11 cellular contexts compared by ENCODE assay signal in the genomic region with DNA sequence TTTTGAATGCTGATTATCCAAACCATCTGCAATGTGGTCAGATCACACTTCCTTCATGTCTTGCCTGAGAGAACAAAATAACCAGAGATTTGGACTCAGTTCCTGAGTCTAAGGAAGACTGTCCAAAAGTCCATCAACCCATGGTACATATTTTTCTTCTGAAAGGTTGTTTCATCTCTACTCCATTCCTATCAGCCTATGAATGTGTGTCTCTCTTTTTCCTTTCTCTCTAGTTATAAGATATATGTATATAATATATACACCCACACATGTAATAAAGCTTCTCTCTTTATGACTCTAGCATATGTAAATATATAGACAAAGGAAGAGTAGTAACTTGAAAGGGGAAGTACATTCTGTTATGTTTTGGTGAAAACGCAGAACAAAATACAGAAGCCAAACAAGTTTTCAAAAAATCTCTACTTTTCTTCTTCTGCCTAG.
DNase-seq lines count a peak whose midpoint lies in the region; ATAC-seq lines count a peak whose summit lies in the region.
"Had no signal": no experiment of that assay in that cellular context is flagged by ENCODE, and none has a peak within 500 bp of the region (broad histone marks: within the 10 kb centered on the region; RNA-seq: fewer than 3 reads in every experiment).

No MANE protein-coding gene starts in this region.

- POLR2A ChIA-PET in CD4-positive, alpha-beta memory T cell (lab: Charles Lee; ENCODE audit: partially characterized antibody): no interaction called here

- H3K4me3 ChIP-seq in CD4-positive, alpha-beta memory T cell (ENCODE audit: low read length in 2 of 2): no peak overlapping the region
- H3K4me3 ChIP-seq: cardiac muscle cell had no signal

- H3K36me3 Mint-ChIP-seq in IgD-negative memory B cell: peaks cover 6% of the 10 kb centered on the region
- no peaks in the 10 kb centered on the region for H3K36me3 Mint-ChIP-seq in CD4-positive, alpha-beta memory T cell
- H3K36me3 Mint-ChIP-seq: WTC11 had no signal

- no peaks in the 10 kb centered on the region for H3K27me3 ChIP-seq in CD4-positive, alpha-beta memory T cell (ENCODE audit: insufficient read depth, low read length)
- H3K27me3 ChIP-seq: cardiac muscle cell had no signal

- peaks cover 6 to 13% (median 8%) of the 10 kb centered on the region in 3 donors for H3K9me3 Mint-ChIP-seq in IgD-negative memory B cell
- H3K9me3 Mint-ChIP-seq in CD4-positive, alpha-beta memory T cell: peaks cover 0 to 7% (median 2%) of the 10 kb centered on the region in 8 donors
- H3K9me3 Mint-ChIP-seq: WTC11 had no signal

- no peak overlapping the region for H3K27ac ChIP-seq in CD4-positive, alpha-beta memory T cell (ENCODE audit: low read depth, low read length)
- H3K27ac ChIP-seq: cardiac muscle cell had no signal

- CTCF ChIA-PET in CD4-positive, alpha-beta memory T cell (lab: Charles Lee; ENCODE audit: partially characterized antibody): no interaction called here

- peak overlapping the region; percentile 61 to 87 (median 74) for H3K4me3 Mint-ChIP-seq in IgD-negative memory B cell
- no peak overlapping the region for H3K4me3 Mint-ChIP-seq in CD4-positive, alpha-beta memory T cell
- H3K4me3 Mint-ChIP-seq: WTC11 had no signal

- H3K36me3 ChIP-seq in CD4-positive, alpha-beta memory T cell (ENCODE audit: insufficient read depth, low read length): no peaks in the 10 kb centered on the region
- H3K36me3 ChIP-seq: cardiac muscle cell had no signal

- H3K4me1 Mint-ChIP-seq in IgD-negative memory B cell: peaks cover 39 to 65% (median 57%) of the 10 kb centered on the region in 3 donors
- H3K4me1 Mint-ChIP-seq in CD4-positive, alpha-beta memory T cell: no peaks in the 10 kb centered on the region
- H3K4me1 Mint-ChIP-seq: WTC11 had no signal

- H3K27ac Mint-ChIP-seq in IgD-negative memory B cell: peak overlapping the region; percentile 80 to 97 (median 95)
- no peak overlapping the region for H3K27ac Mint-ChIP-seq in CD4-positive, alpha-beta memory T cell
- H3K27ac Mint-ChIP-seq: WTC11 had no signal

- intact Hi-C loops in left colon (cut with DNase I, micrococcal nuclease): no loop called here
- intact Hi-C loops in CD4-positive, alpha-beta memory T cell (cut with micrococcal nuclease): no loop called here
- intact Hi-C loops in head of caudate nucleus (cut with DNase I): no loop called here

- ATAC-seq in GM18520 (IDR thresholded peaks at IDR 0.05; ENCODE audit: unreplicated experiment) (peak; percentile 99), HG02571 (IDR thresholded peaks at IDR 0.05; ENCODE audit: unreplicated experiment) (peak; percentile 97), left colon (peak; percentile 31)
- ATAC-seq: WTC11 had no signal

- H3K4me1 ChIP-seq in CD4-positive, alpha-beta memory T cell (ENCODE audit: insufficient read depth, low read length): no peaks in the 10 kb centered on the region

- H3K27me3 Mint-ChIP-seq in IgD-negative memory B cell: no peaks in the 10 kb centered on the region
- H3K27me3 Mint-ChIP-seq in CD4-positive, alpha-beta memory T cell: no peaks in the 10 kb centered on the region

- no peak for DNase-seq in left colon
- DNase-seq in inferior parietal cortex (ENCODE audit: extremely low spot score): no peak
- DNase-seq in CD4-positive, alpha-beta memory T cell: no peak
- no peak for DNase-seq in head of caudate nucleus
- DNase-seq in activated CD4-positive, alpha-beta T cell treated with anti-CD3 and anti-CD28 coated beads, Interleukin-2, amount 50 U/mL, for 1 hour: no peak
- DNase-seq: NCI-H1092 had no signal

- no peaks in the 10 kb centered on the region for H3K9me3 ChIP-seq in CD4-positive, alpha-beta memory T cell (ENCODE audit: control insufficient read depth in 1 of 2, low read length in 2 of 2)

Comparison
In these comparisons a context has a peak if more than half of its experiments do, and no peak if none do; other contexts are left out.
1. ATAC-seq: peak in every context shown above with its lines; median percentile 99 in GM18520; 97 in HG02571; 31 in left colon.
2. H3K27ac Mint-ChIP-seq: peak in IgD-negative memory B cell (3 of 3); none in CD4-positive, alpha-beta memory T cell (0 of 7).
3. H3K4me3 Mint-ChIP-seq: peak in IgD-negative memory B cell (4 of 4); none in CD4-positive, alpha-beta memory T cell (0 of 8).